Comparison of ENCODE assay signal across 1 cellular context in the genomic region with DNA sequence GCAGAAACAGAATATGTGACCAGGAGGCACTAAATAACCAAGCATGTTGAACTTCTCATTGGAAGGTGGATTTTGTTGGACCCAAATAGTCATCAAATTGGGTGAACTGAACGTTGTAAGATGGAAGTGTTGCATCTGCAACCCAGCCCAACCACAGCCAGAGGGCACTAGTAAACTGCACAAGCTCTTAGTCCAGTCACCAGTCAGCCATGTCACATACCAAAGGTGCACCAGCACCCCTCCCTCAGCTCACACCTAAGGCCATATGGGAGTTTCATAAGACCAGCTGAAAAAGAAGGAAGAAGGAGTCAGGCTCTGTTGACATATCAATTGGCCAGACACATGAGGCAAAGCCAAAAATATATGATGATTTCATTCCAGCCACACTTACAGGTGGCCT.
TF ChIP-seq lines count a peak whose summit lies in the region.

No MANE protein-coding gene starts in this region.

TF ChIP-seq in SK-N-SH treated with all-trans-retinoic acid at 6 μM for 48 hours, 23 proteins besides CTCF, POLR2A, EP300 and RAD21 (continued from another document):
- TF ChIP-seq, protein P1, sequence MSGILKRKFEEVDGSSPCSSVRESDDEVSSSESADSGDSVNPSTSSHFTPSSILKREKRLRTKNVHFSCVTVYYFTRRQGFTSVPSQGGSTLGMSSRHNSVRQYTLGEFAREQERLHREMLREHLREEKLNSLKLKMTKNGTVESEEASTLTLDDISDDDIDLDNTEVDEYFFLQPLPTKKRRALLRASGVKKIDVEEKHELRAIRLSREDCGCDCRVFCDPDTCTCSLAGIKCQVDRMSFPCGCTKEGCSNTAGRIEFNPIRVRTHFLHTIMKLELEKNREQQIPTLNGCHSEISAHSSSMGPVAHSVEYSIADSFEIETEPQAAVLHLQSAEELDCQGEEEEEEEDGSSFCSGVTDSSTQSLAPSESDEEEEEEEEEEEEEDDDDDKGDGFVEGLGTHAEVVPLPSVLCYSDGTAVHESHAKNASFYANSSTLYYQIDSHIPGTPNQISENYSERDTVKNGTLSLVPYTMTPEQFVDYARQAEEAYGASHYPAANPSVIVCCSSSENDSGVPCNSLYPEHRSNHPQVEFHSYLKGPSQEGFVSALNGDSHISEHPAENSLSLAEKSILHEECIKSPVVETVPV (CRISPR knock-in tag; IDR thresholded peaks at IDR 0.05), result no peak
- TF ChIP-seq RARB (CRISPR knock-in tag; IDR thresholded peaks at IDR 0.05), result no peak
- TF ChIP-seq, protein P2, sequence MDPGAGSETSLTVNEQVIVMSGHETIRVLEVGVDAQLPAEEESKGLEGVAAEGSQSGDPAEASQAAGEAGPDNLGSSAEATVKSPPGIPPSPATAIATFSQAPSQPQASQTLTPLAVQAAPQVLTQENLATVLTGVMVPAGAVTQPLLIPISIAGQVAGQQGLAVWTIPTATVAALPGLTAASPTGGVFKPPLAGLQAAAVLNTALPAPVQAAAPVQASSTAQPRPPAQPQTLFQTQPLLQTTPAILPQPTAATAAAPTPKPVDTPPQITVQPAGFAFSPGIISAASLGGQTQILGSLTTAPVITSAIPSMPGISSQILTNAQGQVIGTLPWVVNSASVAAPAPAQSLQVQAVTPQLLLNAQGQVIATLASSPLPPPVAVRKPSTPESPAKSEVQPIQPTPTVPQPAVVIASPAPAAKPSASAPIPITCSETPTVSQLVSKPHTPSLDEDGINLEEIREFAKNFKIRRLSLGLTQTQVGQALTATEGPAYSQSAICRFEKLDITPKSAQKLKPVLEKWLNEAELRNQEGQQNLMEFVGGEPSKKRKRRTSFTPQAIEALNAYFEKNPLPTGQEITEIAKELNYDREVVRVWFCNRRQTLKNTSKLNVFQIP (CRISPR knock-in tag; IDR thresholded peaks at IDR 0.05; ENCODE audit: borderline replicate concordance, low read depth), result no peak
- no peak for TF ChIP-seq PPARA (CRISPR knock-in tag; IDR thresholded peaks at IDR 0.05; ENCODE audit: borderline replicate concordance)
- no peak for TF ChIP-seq ZNF70 (CRISPR knock-in tag; IDR thresholded peaks at IDR 0.05)
- no peak for TF ChIP-seq TCF4 (CRISPR knock-in tag; IDR thresholded peaks at IDR 0.05; ENCODE audit: borderline replicate concordance)
TF ChIP-seq in SK-N-SH treated with all-trans-retinoic acid at 6 μM for 48 hours: peak in this region for 0.
